8 cellular contexts compared by ENCODE assay signal in the genomic region with DNA sequence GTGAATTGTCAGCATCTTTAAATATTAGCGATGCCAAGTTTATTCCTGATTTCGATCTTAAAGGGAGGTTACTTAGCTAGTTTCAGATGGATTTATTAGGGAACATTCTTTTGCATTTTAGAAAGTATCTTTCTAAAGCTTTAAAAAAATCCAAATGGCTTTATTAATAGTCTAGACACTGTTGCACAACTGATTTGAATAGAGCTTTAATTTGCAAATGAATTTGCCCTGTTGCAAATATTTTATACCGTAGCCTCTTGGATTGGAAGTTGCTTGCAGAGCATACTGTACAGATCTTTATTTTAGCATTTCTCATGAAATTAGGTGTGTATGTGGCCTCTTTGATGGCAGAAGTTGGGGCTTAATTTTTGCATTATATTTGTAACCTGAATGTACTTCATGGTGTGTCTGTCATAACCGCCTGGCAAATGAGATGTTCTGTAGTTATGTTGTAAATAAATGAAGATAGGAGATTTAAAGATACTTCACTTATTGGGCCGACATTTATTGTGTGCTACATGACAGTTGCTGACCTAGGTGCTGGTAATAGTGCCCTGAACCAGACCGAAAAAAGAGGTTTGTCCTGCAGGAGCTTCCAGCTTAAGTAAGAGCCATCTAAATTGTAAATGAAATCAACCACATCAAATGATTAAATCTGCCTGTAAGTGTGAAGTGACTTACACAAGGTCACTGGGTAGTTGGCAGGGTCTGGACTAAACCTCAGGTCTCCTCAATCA. TPM values are rescaled to one million over a fixed set of nuclear protein-coding genes. Genes with fewer than 3 reads are reported as not detected.
DNase-seq lines count a peak whose midpoint lies in the region; ATAC-seq and TF ChIP-seq lines count a peak whose summit lies in the region.

No MANE protein-coding gene starts in this region.

- DNase-seq in Caco-2 = no peak
- DNase-seq in mammary epithelial cell = no peak
- no peak for DNase-seq in naive thymus-derived CD8-positive, alpha-beta T cell
- no peak for DNase-seq in HEK293T (ENCODE audit: extremely low spot score)
- no peak for DNase-seq in GM10248 (ENCODE audit: extremely low spot score)

- dilution Hi-C loops in mammary epithelial cell (cut with HindIII; ENCODE audit: low sequenced_read_pairs) = no loop called here

- H3K27ac Mint-ChIP-seq in Caco-2 (ENCODE audit: unreplicated experiment) = peak overlapping the region; percentile 98
- H3K27ac Mint-ChIP-seq in naive thymus-derived CD8-positive, alpha-beta T cell = peak overlapping the region in 5 of 10 donors; percentile 29 to 97 (median 68)

- peak overlapping the region; percentile 95 for H3K4me3 Mint-ChIP-seq in Caco-2 (ENCODE audit: unreplicated experiment)
- H3K4me3 Mint-ChIP-seq in naive thymus-derived CD8-positive, alpha-beta T cell = peak overlapping the region; percentile 94 to 100 (median 98)

- CTCF ChIA-PET in Caco-2 (lab: Charles Lee) = no interaction called here
- CTCF ChIA-PET in mammary epithelial cell (lab: Charles Lee; ENCODE audit: low non-redundant PET) = no interaction called here
- CTCF ChIA-PET in HEK293T (lab: Yijun Ruan, JAX) = no interaction called here
- CTCF ChIA-PET in GM10248 (lab: Yijun Ruan, JAX) = interaction anchor here (1.1 to 1.4 kb wide), 2 partner anchors 15 to 39 kb away, joined by 3 to 5 read pairs; no protein-coding TSS in a partner anchor

- no peaks in the 10 kb centered on the region for H3K27me3 Mint-ChIP-seq in Caco-2 (ENCODE audit: insufficient read depth, unreplicated experiment)
- no peaks in the 10 kb centered on the region for H3K27me3 Mint-ChIP-seq in naive thymus-derived CD8-positive, alpha-beta T cell

- peaks cover 41% of the 10 kb centered on the region for H3K4me1 ChIP-seq in Caco-2
- H3K4me1 ChIP-seq in mammary epithelial cell (ENCODE audit: insufficient read depth, low read length) = peaks cover 11% of the 10 kb centered on the region

- H2AFZ ChIP-seq in mammary epithelial cell (ENCODE audit: low read depth, low read length) = no peak overlapping the region

- H3K9me3 Mint-ChIP-seq in Caco-2 (ENCODE audit: unreplicated experiment) = no peaks in the 10 kb centered on the region
- H3K9me3 Mint-ChIP-seq in naive thymus-derived CD8-positive, alpha-beta T cell = peaks cover 0 to 1% (median 0%) of the 10 kb centered on the region in 9 donors

- WGBS in mammary epithelial cell (ENCODE audit: low coverage, missing lambda C conversion rate) = 39% methylated on average over 6 of the region's 6 CpGs

- POLR2A ChIA-PET in Caco-2 (lab: Charles Lee) (no interaction called here), HEK293T (lab: Yijun Ruan, JAX) (no interaction called here), GM10248 (lab: Yijun Ruan, JAX) (no interaction called here)
- POLR2A ChIA-PET in naive thymus-derived CD8-positive, alpha-beta T cell (lab: Charles Lee) = no interaction called here

- no peaks in the 10 kb centered on the region for H3K36me3 ChIP-seq in Caco-2 (ENCODE audit: control insufficient read depth, insufficient read depth, low read length)
- H3K36me3 ChIP-seq in KOPT-K1 (ENCODE audit: insufficient read depth, low read length) = peaks cover 13% of the 10 kb centered on the region
- H3K36me3 ChIP-seq in mammary epithelial cell (ENCODE audit: insufficient read depth, low read length) = no peaks in the 10 kb centered on the region

- H3K27me3 ChIP-seq in Caco-2 (replicated peaks; ENCODE audit: control insufficient read depth, insufficient read depth, low read length) = no peaks in the 10 kb centered on the region
- no peaks in the 10 kb centered on the region for H3K27me3 ChIP-seq in mammary epithelial cell (ENCODE audit: insufficient read depth, low read length)

- H3K36me3 Mint-ChIP-seq in Caco-2 (ENCODE audit: insufficient read depth, unreplicated experiment) = peaks cover 18% of the 10 kb centered on the region
- H3K36me3 Mint-ChIP-seq in naive thymus-derived CD8-positive, alpha-beta T cell = peaks cover 0 to 3% (median 0%) of the 10 kb centered on the region in 3 donors

- in situ Hi-C loops in mammary epithelial cell (cut with MboI; ENCODE audit: low sequenced_read_pairs in 2 of 2) = no loop called here

- intact Hi-C loops in Caco-2 (cut with micrococcal nuclease; ENCODE audit: unreplicated experiment) (no loop called here), mammary epithelial cell (cut with micrococcal nuclease) (no loop called here)

- TF ChIP-seq CTCF in Caco-2 (IDR thresholded peaks at IDR 0.05; ENCODE audit: insufficient read depth in 1 of 2, low read depth in 1 of 2, low read length in 1 of 2, severe bottlenecking in 1 of 2, unreplicated experiment in 1 of 2) (no peak), mammary epithelial cell (conservative IDR thresholded peaks at IDR 0.05 in 1 of 2, IDR thresholded peaks at IDR 0.05 in 1 of 2; ENCODE audit: extremely low read depth in 1 of 2, insufficient read depth in 1 of 2, low read depth in 1 of 2, low read length in 2 of 2) (no peak), GM10248 (IDR thresholded peaks at IDR 0.05; ENCODE audit: control extremely low read depth, extremely low read depth, low read depth, missing control alignments) (no peak)

- H3K9ac ChIP-seq in mammary epithelial cell (ENCODE audit: insufficient read depth, low read length) = no peak overlapping the region

- H3K79me2 ChIP-seq in mammary epithelial cell (ENCODE audit: insufficient read depth, low read length) = peaks cover 69% of the 10 kb centered on the region

- H3K4me2 ChIP-seq in mammary epithelial cell (ENCODE audit: insufficient read depth, low read depth, low read length) = peak overlapping the region; percentile 93

- BruUV-seq in Caco-2 (replicated peaks; lab: Mats Ljungman, UMichigan) = no TSS peak
- no TSS peak for BruUV-seq in mammary epithelial cell (replicated peaks; lab: Mats Ljungman, UMichigan)

- peaks cover 14% of the 10 kb centered on the region for H4K20me1 ChIP-seq in mammary epithelial cell (ENCODE audit: insufficient read depth, low read length)

- H3K27ac ChIP-seq in KOPT-K1 (ENCODE audit: low read depth, low read length, poor library complexity, severe bottlenecking) = peak overlapping the region; percentile 88
- H3K27ac ChIP-seq in mammary epithelial cell (ENCODE audit: insufficient read depth, low read depth, low read length) = no peak overlapping the region

- no peaks in the 10 kb centered on the region for H3K9me3 ChIP-seq in Caco-2
- no peaks in the 10 kb centered on the region for H3K9me3 ChIP-seq in KOPT-K1 (ENCODE audit: insufficient read depth, low read length, poor library complexity, severe bottlenecking)
- no peaks in the 10 kb centered on the region for H3K9me3 ChIP-seq in mammary epithelial cell (replicated peaks; ENCODE audit: insufficient read depth, low read length)

- H3K4me3 ChIP-seq in Caco-2 (ENCODE audit: low read depth, low read length) (peak overlapping the region; percentile 10), mammary epithelial cell (replicated peaks in 1 of 3; ENCODE audit: insufficient read depth in 1 of 3, low read depth in 2 of 3, low read length in 3 of 3) (peak overlapping the region in 2 of 3 experiments; percentile 72 to 97)

- H3K4me1 Mint-ChIP-seq in Caco-2 (ENCODE audit: low read depth, unreplicated experiment) = peaks cover 16% of the 10 kb centered on the region
- H3K4me1 Mint-ChIP-seq in naive thymus-derived CD8-positive, alpha-beta T cell = peaks cover 27 to 60% (median 55%) of the 10 kb centered on the region in 4 donors

- ATAC-seq in naive thymus-derived CD8-positive, alpha-beta T cell = no peak
- no peak for ATAC-seq in HG03354 (IDR thresholded peaks at IDR 0.05; ENCODE audit: poor library complexity, severe bottlenecking, unreplicated experiment)
- no peak for ATAC-seq in HG02884 (IDR thresholded peaks at IDR 0.05; ENCODE audit: unreplicated experiment)

TF ChIP-seq in HEK293T, 16 proteins besides CTCF, POLR2A, EP300 and RAD21:
- TF ChIP-seq TARDBP (IDR thresholded peaks at IDR 0.05) = no peak
- TF ChIP-seq HDGF (IDR thresholded peaks at IDR 0.05; ENCODE audit: borderline replicate concordance) = no peak
- TF ChIP-seq ELF4 (IDR thresholded peaks at IDR 0.05) = no peak
- TF ChIP-seq FOXM1 (IDR thresholded peaks at IDR 0.05; ENCODE audit: borderline replicate concordance) = no peak
- TF ChIP-seq NFRKB (IDR thresholded peaks at IDR 0.05) = no peak
- TF ChIP-seq BHLHE40 (IDR thresholded peaks at IDR 0.05; ENCODE audit: borderline replicate concordance) = no peak
- TF ChIP-seq, protein P1, sequence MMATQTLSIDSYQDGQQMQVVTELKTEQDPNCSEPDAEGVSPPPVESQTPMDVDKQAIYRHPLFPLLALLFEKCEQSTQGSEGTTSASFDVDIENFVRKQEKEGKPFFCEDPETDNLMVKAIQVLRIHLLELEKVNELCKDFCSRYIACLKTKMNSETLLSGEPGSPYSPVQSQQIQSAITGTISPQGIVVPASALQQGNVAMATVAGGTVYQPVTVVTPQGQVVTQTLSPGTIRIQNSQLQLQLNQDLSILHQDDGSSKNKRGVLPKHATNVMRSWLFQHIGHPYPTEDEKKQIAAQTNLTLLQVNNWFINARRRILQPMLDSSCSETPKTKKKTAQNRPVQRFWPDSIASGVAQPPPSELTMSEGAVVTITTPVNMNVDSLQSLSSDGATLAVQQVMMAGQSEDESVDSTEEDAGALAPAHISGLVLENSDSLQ (IDR thresholded peaks at IDR 0.05) = no peak
- TF ChIP-seq FOXA1 (IDR thresholded peaks at IDR 0.05) = no peak
- no peak for TF ChIP-seq CTBP1 (IDR thresholded peaks at IDR 0.05; ENCODE audit: borderline replicate concordance)
- no peak for TF ChIP-seq L3MBTL2 (conservative IDR thresholded peaks at IDR 0.05)
- TF ChIP-seq LEF1 (IDR thresholded peaks at IDR 0.05; ENCODE audit: borderline replicate concordance) = no peak

RNA-seq across cellular contexts. Expression of a gene that starts 1.8 kb away (rescaled TPM):
- total RNA-seq in Caco-2 (2022) (88.2 and 97.1 TPM in 2 replicates), mammary epithelial cell (10 to 100 TPM; 53.8 to 78.0 TPM)
- polyA plus RNA-seq in mammary epithelial cell = 54.0 TPM
- polyA minus RNA-seq in mammary epithelial cell = 81.1 TPM
- 10 to 100 TPM; 91.5 to 94.3 TPM for total RNA-seq in naive thymus-derived CD8-positive, alpha-beta T cell
- 10 to 100 TPM; 31.7 to 38.4 (median 38.1) TPM for polyA plus RNA-seq in naive thymus-derived CD8-positive, alpha-beta T cell
